Comparison of ENCODE assay signal across 9 cellular contexts in the genomic region with DNA sequence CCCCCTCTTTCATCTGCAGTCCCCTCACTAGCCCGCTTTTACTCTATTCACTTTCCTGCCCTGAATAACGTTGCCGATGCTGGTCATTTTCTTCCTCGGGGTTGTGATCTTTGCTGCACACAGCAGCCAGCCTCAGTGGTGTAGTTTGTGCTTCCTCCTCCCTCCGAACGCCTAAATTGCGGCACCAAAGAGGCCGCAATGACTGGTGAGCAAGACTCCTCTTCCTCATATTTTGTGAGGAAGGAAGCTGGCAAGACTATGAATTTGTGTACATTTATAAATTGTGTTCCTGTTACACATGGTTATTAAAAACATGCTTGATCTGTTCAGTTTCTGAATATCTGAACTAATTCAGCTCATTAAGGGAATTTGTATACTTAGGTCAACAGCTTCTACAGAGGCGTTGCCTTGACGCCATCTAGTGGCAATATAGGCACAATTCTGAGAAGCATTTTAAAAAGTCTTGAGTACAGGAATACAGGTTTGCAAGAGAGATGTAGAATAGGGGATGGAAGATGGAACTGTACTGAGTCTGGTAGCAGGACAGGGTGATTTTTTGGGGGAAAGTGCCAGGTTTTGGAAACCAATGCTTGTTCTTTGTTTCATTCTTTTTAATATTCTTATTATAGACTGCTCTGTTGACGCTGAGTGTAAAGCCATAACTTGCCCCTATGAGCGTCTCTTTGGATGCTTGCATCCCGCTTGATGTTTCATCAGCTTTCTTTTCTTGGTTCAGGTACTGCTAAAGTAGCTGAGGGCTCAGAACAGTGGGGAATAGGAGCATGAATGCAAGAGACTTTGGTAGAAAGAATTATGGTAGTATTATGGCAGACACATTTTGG. TPM values are rescaled to one million over a fixed set of nuclear protein-coding genes. Genes with fewer than 3 reads are reported as not detected.
DNase-seq lines count a peak whose midpoint lies in the region; ATAC-seq and TF ChIP-seq lines count a peak whose summit lies in the region.
"Had no signal": no experiment of that assay in that cellular context is flagged by ENCODE, and none has a peak within 500 bp of the region (broad histone marks: within the 10 kb centered on the region; RNA-seq: fewer than 3 reads in every experiment).

No MANE protein-coding gene starts in this region.

- H3K4me2 ChIP-seq in KMS-11 (no peak overlapping the region), PC-9 (no peak overlapping the region)
- H3K4me2 ChIP-seq: BLaER1 had no signal

- H4K20me1 ChIP-seq in KMS-11 (ENCODE audit: insufficient read depth) (no peaks in the 10 kb centered on the region), PC-9 (ENCODE audit: insufficient read depth) (peaks cover 4% of the 10 kb centered on the region; the same call in 1 of the 2 replicates)

- in situ Hi-C loops in transverse colon (cut with MboI; ENCODE audit: low pct_ligation_motif_present in 1 of 4, low pct_unique_long_range_greater_than_20kb in 1 of 4, low sequenced_read_pairs in 3 of 4), result no loop called here

- BruUV-seq in PC-9 (replicated peaks; lab: Mats Ljungman, UMichigan), result no TSS peak

- no peak for TF ChIP-seq POLR2A in transverse colon (IDR thresholded peaks at IDR 0.05)

- DNase-seq in NCI-H524 (lab: John Stamatoyannopoulos, UW) (peak; percentile 3 to 57), NCI-H524 treated with DMSO at 0.1 percent for 48 hours (lab: John Stamatoyannopoulos, UW) (no peak), PC-9 (peak; percentile 18 to 60), left lung (no peak), transverse colon (no peak)
- DNase-seq in central memory CD4-positive, alpha-beta T cell, result peak; percentile 24

- TF ChIP-seq EP300 in transverse colon (IDR thresholded peaks at IDR 0.05; ENCODE audit: low read depth), result no peak

- H3K9ac ChIP-seq in KMS-11, result no peak overlapping the region
- H3K9ac ChIP-seq: BLaER1 had no signal

- H3K79me2 ChIP-seq in KMS-11 (ENCODE audit: insufficient read depth, low read depth) (no peaks in the 10 kb centered on the region), PC-9 (ENCODE audit: low read depth) (no peaks in the 10 kb centered on the region)

- H2AFZ ChIP-seq in KMS-11 (ENCODE audit: low read depth), result no peak overlapping the region
- no peak overlapping the region for H2AFZ ChIP-seq in PC-9

- WGBS in transverse colon (ENCODE audit: low coverage in 1 of 2), 2 donors, result 72 to 83% methylated on average over 11 to 13 of the region's 13 CpGs

- CTCF ChIA-PET in PC-9 (lab: Charles Lee), result interaction anchor here (0.6 to 1.1 kb wide), 7 partner anchors 9 to 1397 kb away, joined by 3 to 5 read pairs (median 3); partner anchors contain the start of genes TAS2R39 and TAS2R4

- no peaks in the 10 kb centered on the region for H3F3A ChIP-seq in PC-9 (ENCODE audit: insufficient read depth, low read depth)

- H3K4me1 ChIP-seq in KMS-11 (ENCODE audit: low read depth, poor library complexity, severe bottlenecking), result no peaks in the 10 kb centered on the region
- no peaks in the 10 kb centered on the region for H3K4me1 ChIP-seq in PC-9 (replicated peaks; ENCODE audit: insufficient read depth)
- H3K4me1 ChIP-seq in left lung, result peaks cover 0 to 10% of the 10 kb centered on the region in 2 donors
- no peaks in the 10 kb centered on the region for H3K4me1 ChIP-seq in transverse colon

- intact Hi-C loops in PC-9 (cut with micrococcal nuclease; ENCODE audit: unreplicated experiment), result loop anchor here (1.0 to 5.0 kb wide), 2 partner anchors 132 to 769 kb away; no protein-coding TSS in a partner anchor
- intact Hi-C loops in left lung (cut with DNase I), result no loop called here
- intact Hi-C loops in transverse colon (cut with DNase I; ENCODE audit: low total_unique reads), result no loop called here

- POLR2A ChIA-PET in PC-9 (lab: Charles Lee; ENCODE audit: unreplicated experiment), result no interaction called here

- H3K36me3 ChIP-seq in KMS-11 (ENCODE audit: insufficient read depth), result no peaks in the 10 kb centered on the region
- no peaks in the 10 kb centered on the region for H3K36me3 ChIP-seq in PC-9 (ENCODE audit: low read depth)
- peaks cover 0 to 20% of the 10 kb centered on the region in 2 donors for H3K36me3 ChIP-seq in left lung
- H3K36me3 ChIP-seq in transverse colon, result no peaks in the 10 kb centered on the region

- H3K9me3 ChIP-seq in PC-9 (ENCODE audit: insufficient read depth, low read depth), result no peaks in the 10 kb centered on the region
- no peaks in the 10 kb centered on the region for H3K9me3 ChIP-seq in left lung
- H3K9me3 ChIP-seq in transverse colon, result no peaks in the 10 kb centered on the region
- H3K9me3 ChIP-seq: BLaER1 had no signal

- ATAC-seq in GM21447 (IDR thresholded peaks at IDR 0.05; ENCODE audit: unreplicated experiment) (peak; percentile 81), left lung (peak; percentile 81)

- TF ChIP-seq CTCF in KMS-11 (conservative IDR thresholded peaks at IDR 0.05; ENCODE audit: low read depth, low read length) (peak; percentile 95), PC-9 (conservative IDR thresholded peaks at IDR 0.05) (peak; percentile 85), left lung (IDR thresholded peaks at IDR 0.05) (peak; percentile 56 to 74), transverse colon (IDR thresholded peaks at IDR 0.05) (peak; percentile 50 to 67 (median 62))

- H3K27me3 ChIP-seq in KMS-11 (ENCODE audit: insufficient read depth, low read depth) (no peaks in the 10 kb centered on the region), PC-9 (ENCODE audit: insufficient read depth, low read depth) (no peaks in the 10 kb centered on the region), left lung (no peaks in the 10 kb centered on the region), transverse colon (no peaks in the 10 kb centered on the region)
- H3K27me3 ChIP-seq: BLaER1 had no signal

- H3K27ac ChIP-seq in KMS-11 (no peak overlapping the region), PC-9 (no peak overlapping the region), left lung (peak overlapping the region in 1 of 2 donors; percentile 45), transverse colon (no peak overlapping the region)
- H3K27ac ChIP-seq: BLaER1 had no signal

- H3K4me3 ChIP-seq in KMS-11 (IDR thresholded peaks at IDR 0.05; ENCODE audit: insufficient read depth, low read depth, low read length), result no peak overlapping the region
- no peak overlapping the region for H3K4me3 ChIP-seq in PC-9
- H3K4me3 ChIP-seq in left lung, result no peak overlapping the region
- no peak overlapping the region for H3K4me3 ChIP-seq in transverse colon
- H3K4me3 ChIP-seq: BLaER1 had no signal

- no peaks in the 10 kb centered on the region for H3K9me2 ChIP-seq in PC-9 (ENCODE audit: insufficient read depth)

RNA-seq across cellular contexts. Expression of gene TAS2R5, which starts 4.1 kb away (rescaled TPM):
- 1.1 and 2.1 TPM in 2 replicates for total RNA-seq in PC-9 (2021)
- 1 to 10 TPM in 1 of 2 donors, under 1 TPM in 1; 0.79 to 2.0 TPM for total RNA-seq in left lung
- total RNA-seq in transverse colon, result 1 to 10 TPM in 3 of 4 donors, not detected in 1; 1.2 to 7.5 (median 1.4) TPM

RNA-seq across cellular contexts. Expression of gene TAS2R4, which starts 9.5 kb away (rescaled TPM):
- total RNA-seq in PC-9 (2021) (0.65 and 1.4 TPM in 2 replicates), left lung (1 to 10 TPM in 1 of 2 donors, under 1 TPM in 1; 0.99 to 1.1 TPM), transverse colon (1 to 10 TPM; 1.2 to 3.5 (median 2.5) TPM)

RNA-seq across cellular contexts. Expression of gene TAS2R3, which starts 22.0 kb away (rescaled TPM):
- total RNA-seq in PC-9 (2021) (2.0 and 2.3 TPM in 2 replicates), left lung (1 to 10 TPM in 1 of 2 donors, under 1 TPM in 1; 0.82 to 2.7 TPM), transverse colon (1 to 10 TPM in 3 of 4 donors, not detected in 1; 2.3 to 7.5 (median 2.6) TPM)

RNA-seq across cellular contexts. Expression of gene SSBP1, which starts 47.8 kb away (rescaled TPM):
- 150 and 193 TPM in 2 replicates for total RNA-seq in PC-9 (2021)
- total RNA-seq in left lung, result 10 to 100 TPM; 71.6 to 96.2 TPM
- total RNA-seq in transverse colon, result 10 to 100 TPM; 12.9 to 83.8 (median 50.7) TPM

RNA-seq across cellular contexts. Expression of gene PRSS37, which starts 55.4 kb away (rescaled TPM):
- not detected in 2 replicates for total RNA-seq in PC-9 (2021)
- not detected for total RNA-seq in left lung
- not detected for total RNA-seq in transverse colon

Comparison
In these comparisons a context has a peak if more than half of its experiments do, and no peak if none do; other contexts are left out.
1. DNase-seq: peak in NCI-H524 (2 of 2), PC-9 (2 of 2) and central memory CD4-positive, alpha-beta T cell (single experiment); none in NCI-H524 treated with DMSO at 0.1 percent for 48 hours (single experiment), left lung (0 of 2) and transverse colon (single experiment).
2. Peak in every context shown above with its lines, with median percentiles within 50 percentile points of each other: CTCF ChIP-seq.